In the genomic region with DNA sequence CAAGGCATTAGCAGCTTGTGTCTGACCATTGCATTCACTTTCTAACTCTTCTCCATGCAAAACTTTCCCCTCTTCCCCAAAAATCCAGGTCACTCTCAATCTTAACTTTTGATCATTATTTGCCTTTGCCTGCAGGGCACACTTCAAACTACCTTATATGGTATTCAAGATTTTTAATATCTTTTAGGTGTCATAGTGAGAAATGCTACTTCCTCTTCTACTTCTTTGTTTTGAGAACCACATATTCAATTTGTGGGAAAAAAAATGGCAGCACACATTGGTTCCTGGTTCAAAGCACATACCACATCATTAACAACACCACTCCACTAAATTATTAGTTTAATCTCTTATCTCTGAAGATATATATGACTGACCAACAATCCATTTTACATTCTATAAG, we compare ENCODE assay signal across 1 cellular context.
TF ChIP-seq lines count a peak whose summit lies in the region.

No MANE protein-coding gene starts in this region.

TF ChIP-seq in SK-N-SH, 30 proteins besides CTCF, POLR2A, EP300 and RAD21 (continued from another document):
- no peak for TF ChIP-seq ZBTB33 (IDR thresholded peaks at IDR 0.05; ENCODE audit: borderline replicate concordance, low read depth)
TF ChIP-seq in SK-N-SH: peak in this region for 0.
